In genomic region chr1:228070851-228071250, GRCh38 we compare ENCODE assay signal across 34 cellular contexts.
"Had no signal": no experiment of that assay in that cellular context is flagged by ENCODE, and none has a peak within 500 bp of the region (broad histone marks: within the 10 kb centered on the region; RNA-seq: fewer than 3 reads in every experiment).

No MANE protein-coding gene starts in this region.

- H3K36me3 ChIP-seq: ascending aorta, breast epithelium, cardiac muscle cell, colonic mucosa, esophagus squamous epithelium, gastroesophageal sphincter, heart right ventricle, WERI-Rb-1 had no signal

- H3K4me3 Mint-ChIP-seq: activated B cell treated with CpG ODN at 0.5 μM for 24 hours; activated CD4-positive, alpha-beta memory T cell treated with anti-CD3 and anti-CD28 coated beads, Interleukin-2, amount 10 ng/mL, durations not matched to agents 7 days and 5 days; activated CD4-positive, alpha-beta T cell treated with anti-CD3 and anti-CD28 coated beads for 36 hours; activated CD4-positive, alpha-beta T cell treated with anti-CD3 and anti-CD28 coated beads, Interleukin-2, amount 10 ng/mL, durations not matched to agents 24 days and 14 days; activated naive CD4-positive, alpha-beta T cell treated with anti-CD3 and anti-CD28 coated beads, Interleukin-2, amount 50 U/mL, for 24 hours; activated naive CD8-positive, alpha-beta T cell treated with anti-CD3 and anti-CD28 coated beads, Interleukin-2, amount 10 ng/mL, durations not matched to agents 7 days and 5 days; activated T-cell treated with anti-CD3 and anti-CD28 coated beads, Interleukin-2, amount 50 U/mL, for 24 hours; activated T-cell treated with anti-CD3 and anti-CD28 coated beads, Interleukin-2, amount 50 U/mL, for 72 hours; brain; T-helper 17 cell; T-helper 2 cell treated with Interferon-gamma antibody and Interleukin-4, amounts not matched to agents 5 μg/mL and 100 μg/mL, for 36 hours had no signal

- FAIRE-seq: endometrium, endothelial cell of umbilical vein had no signal

- DNase-seq: activated B cell treated with CpG ODN at 0.5 μM for 24 hours; activated CD4-positive, alpha-beta memory T cell treated with anti-CD3 and anti-CD28 coated beads, Interleukin-2, amount 10 ng/mL, durations not matched to agents 7 days and 5 days; activated CD4-positive, alpha-beta T cell treated with anti-CD3 and anti-CD28 coated beads for 36 hours; activated CD4-positive, alpha-beta T cell treated with anti-CD3 and anti-CD28 coated beads, Interleukin-2, amount 10 ng/mL, durations not matched to agents 24 days and 14 days; activated CD4-positive, alpha-beta T cell treated with anti-CD3 and anti-CD28 coated beads, Interleukin-2, amount 50 U/mL, for 4 hours; activated CD4-positive, CD25-positive, alpha-beta regulatory T cell treated with anti-CD3 and anti-CD28 coated beads, Interleukin-2, amount 50 U/mL, for 72 hours; activated CD8-positive, alpha-beta memory T cell treated with anti-CD3 and anti-CD28 coated beads, Interleukin-2, amount 50 U/mL, for 48 hours; activated gamma-delta T cell; activated naive CD4-positive, alpha-beta T cell; activated naive CD8-positive, alpha-beta T cell treated with anti-CD3 and anti-CD28 coated beads, Interleukin-2, amount 10 ng/mL, durations not matched to agents 7 days and 5 days; activated T-cell treated with anti-CD3 and anti-CD28 coated beads for 4 hours; activated T-cell treated with anti-CD3 and anti-CD28 coated beads, Interleukin-2, amount 50 U/mL, for 24 hours; activated T-cell treated with anti-CD3 and anti-CD28 coated beads, Interleukin-2, amount 50 U/mL, for 72 hours; central memory CD4-positive, alpha-beta T cell; cerebellar nuclear complex; colonic mucosa; effector CD8-positive, alpha-beta T cell; esophagus squamous epithelium; foreskin melanocyte; heart right ventricle; T-helper 1 cell; T-helper 17 cell; T1000; WERI-Rb-1 had no signal

- H3K27me3 ChIP-seq: ascending aorta had no signal

- H3K9me3 ChIP-seq: ascending aorta, breast epithelium, colonic mucosa, esophagus squamous epithelium, gastroesophageal sphincter, heart right ventricle had no signal

- ATAC-seq: activated CD4-positive, alpha-beta T cell treated with anti-CD3 and anti-CD28 coated beads for 36 hours; gastroesophageal sphincter; heart right ventricle; T-helper 17 cell had no signal

- H3K27ac ChIP-seq: ascending aorta, breast epithelium, cardiac muscle cell, colonic mucosa, epithelial cell of prostate, esophagus squamous epithelium, gastroesophageal sphincter, heart right ventricle, WERI-Rb-1 had no signal

- H3K4me1 Mint-ChIP-seq: activated B cell treated with CpG ODN at 0.5 μM for 24 hours; activated CD4-positive, alpha-beta memory T cell treated with anti-CD3 and anti-CD28 coated beads, Interleukin-2, amount 10 ng/mL, durations not matched to agents 7 days and 5 days; activated CD4-positive, alpha-beta T cell treated with anti-CD3 and anti-CD28 coated beads, Interleukin-2, amount 10 ng/mL, durations not matched to agents 24 days and 14 days; activated naive CD4-positive, alpha-beta T cell treated with anti-CD3 and anti-CD28 coated beads, Interleukin-2, amount 50 U/mL, for 24 hours had no signal

- H3K9me3 Mint-ChIP-seq: activated B cell treated with CpG ODN at 0.5 μM for 24 hours; activated CD4-positive, alpha-beta memory T cell treated with anti-CD3 and anti-CD28 coated beads, Interleukin-2, amount 10 ng/mL, durations not matched to agents 7 days and 5 days; activated CD4-positive, alpha-beta T cell treated with anti-CD3 and anti-CD28 coated beads, Interleukin-2, amount 10 ng/mL, durations not matched to agents 24 days and 14 days; activated naive CD4-positive, alpha-beta T cell treated with anti-CD3 and anti-CD28 coated beads, Interleukin-2, amount 50 U/mL, for 24 hours; activated naive CD8-positive, alpha-beta T cell treated with anti-CD3 and anti-CD28 coated beads, Interleukin-2, amount 10 ng/mL, durations not matched to agents 7 days and 5 days; activated T-cell treated with anti-CD3 and anti-CD28 coated beads, Interleukin-2, amount 50 U/mL, for 24 hours; activated T-cell treated with anti-CD3 and anti-CD28 coated beads, Interleukin-2, amount 50 U/mL, for 72 hours; brain; T-helper 2 cell treated with Interferon-gamma antibody and Interleukin-4, amounts not matched to agents 5 μg/mL and 100 μg/mL, for 36 hours had no signal

- H3K36me3 Mint-ChIP-seq: activated naive CD4-positive, alpha-beta T cell treated with anti-CD3 and anti-CD28 coated beads, Interleukin-2, amount 50 U/mL, for 24 hours; activated naive CD8-positive, alpha-beta T cell treated with anti-CD3 and anti-CD28 coated beads, Interleukin-2, amount 10 ng/mL, durations not matched to agents 7 days and 5 days; brain had no signal

- H3K4me1 ChIP-seq: ascending aorta, breast epithelium, colonic mucosa, esophagus squamous epithelium, gastroesophageal sphincter, heart right ventricle had no signal

- H3K4me3 ChIP-seq: ascending aorta, breast epithelium, cardiac muscle cell, colonic mucosa, esophagus squamous epithelium, gastroesophageal sphincter, heart right ventricle had no signal

- H3K27ac Mint-ChIP-seq: activated B cell treated with CpG ODN at 0.5 μM for 24 hours; activated CD4-positive, alpha-beta memory T cell treated with anti-CD3 and anti-CD28 coated beads, Interleukin-2, amount 10 ng/mL, durations not matched to agents 7 days and 5 days; activated CD4-positive, alpha-beta T cell treated with anti-CD3 and anti-CD28 coated beads for 36 hours; activated CD4-positive, alpha-beta T cell treated with anti-CD3 and anti-CD28 coated beads, Interleukin-2, amount 10 ng/mL, durations not matched to agents 24 days and 14 days; activated naive CD4-positive, alpha-beta T cell treated with anti-CD3 and anti-CD28 coated beads, Interleukin-2, amount 50 U/mL, for 24 hours; activated naive CD8-positive, alpha-beta T cell treated with anti-CD3 and anti-CD28 coated beads, Interleukin-2, amount 10 ng/mL, durations not matched to agents 7 days and 5 days; activated T-cell treated with anti-CD3 and anti-CD28 coated beads, Interleukin-2, amount 50 U/mL, for 24 hours; activated T-cell treated with anti-CD3 and anti-CD28 coated beads, Interleukin-2, amount 50 U/mL, for 72 hours; brain; T-helper 17 cell; T-helper 2 cell treated with Interferon-gamma antibody and Interleukin-4, amounts not matched to agents 5 μg/mL and 100 μg/mL, for 36 hours had no signal
